1 cellular context compared by ENCODE assay signal in genomic region chr12:54301428-54302045, GRCh38.
TF ChIP-seq lines count a peak whose summit lies in the region.

No MANE protein-coding gene starts in this region.

TF ChIP-seq in H1, 55 proteins besides CTCF, POLR2A, EP300 and RAD21 (continued from another document):
- no peak for TF ChIP-seq TEAD4 (IDR thresholded peaks at IDR 0.05; ENCODE audit: low read depth, low read length)
